In the genomic region with DNA sequence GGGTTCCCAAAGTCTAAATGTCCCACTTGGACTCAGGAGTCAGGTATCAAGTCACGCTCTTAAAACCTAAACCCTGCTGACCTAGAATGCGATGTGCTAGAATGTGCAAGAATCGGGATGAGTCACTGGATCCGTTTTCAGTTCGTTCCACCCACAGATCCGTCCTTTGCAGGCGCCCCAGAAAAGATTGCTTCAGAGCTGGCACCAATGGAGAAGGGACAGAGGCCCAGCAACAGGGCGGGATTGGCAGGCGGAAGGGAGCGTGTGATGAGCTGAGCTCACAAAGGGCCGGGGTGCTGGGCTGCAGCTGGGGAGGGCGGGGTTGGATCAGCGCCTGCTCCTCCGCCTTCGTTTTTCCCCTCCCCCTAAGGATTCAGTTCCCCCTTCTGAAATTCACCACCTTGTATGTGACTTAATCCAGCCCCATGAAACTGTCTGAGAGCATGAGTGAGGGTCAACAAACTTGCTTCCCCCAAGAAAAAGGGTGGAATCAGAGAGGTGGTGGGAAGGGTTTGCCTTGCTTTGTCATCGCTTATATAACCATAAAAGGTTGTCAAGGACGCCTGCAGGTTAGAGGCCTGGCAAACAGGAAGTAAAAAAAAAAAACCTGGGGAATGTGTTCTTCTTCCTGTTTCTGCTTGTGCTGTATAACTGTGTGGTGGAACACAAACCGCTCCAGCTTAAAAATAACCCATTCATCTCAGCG, we compare ENCODE assay signal across 8 cellular contexts. TPM values are rescaled to one million over a fixed set of nuclear protein-coding genes. Genes with fewer than 3 reads are reported as not detected.
A peak's percentile ranks its signal among the peaks of the same experiment; 100 is the strongest.
DNase-seq lines count a peak whose midpoint lies in the region; ATAC-seq, FAIRE-seq and TF ChIP-seq lines count a peak whose summit lies in the region.

No MANE protein-coding gene starts in this region.

- H3K27ac ChIP-seq in osteoblast (ENCODE audit: low read depth, low read length) = peak overlapping the region; percentile 100
- peak overlapping the region; percentile 97 to 100 for H3K27ac ChIP-seq in tibial artery

- H3K9me3 ChIP-seq in osteoblast (ENCODE audit: low read depth, low read length) (no peaks in the 10 kb centered on the region), tibial artery (peaks cover 0 to 5% (median 0%) of the 10 kb centered on the region in 3 donors)

- peaks cover 25% of the 10 kb centered on the region for H3K27me3 Mint-ChIP-seq in Calu3 (ENCODE audit: unreplicated experiment)
- no peaks in the 10 kb centered on the region for H3K27me3 Mint-ChIP-seq in activated T-helper 1 cell treated with anti-CD3 and anti-CD28 coated beads, Interleukin-12 subunit alpha, Interleukin-12 subunit beta, Interleukin-2, Interleukin-4 antibody, amounts not matched to agents 30 ng/mL and 10 ng/mL and 1 ng/mL, durations not matched to agents 14 hours and 24 hours and 36 hours (ENCODE audit: insufficient read depth)

- H2AFZ ChIP-seq in osteoblast (ENCODE audit: low read length) = peak overlapping the region; percentile 76

- TF ChIP-seq CTCF in Calu3 (IDR thresholded peaks at IDR 0.05; ENCODE audit: unreplicated experiment) (no peak), osteoblast (IDR thresholded peaks at IDR 0.05; ENCODE audit: extremely low read depth, low read depth, low read length) (no peak), tibial artery (IDR thresholded peaks at IDR 0.05) (no peak)

- H3K27me3 ChIP-seq in osteoblast (ENCODE audit: insufficient read depth, low read length) = peaks cover 12% of the 10 kb centered on the region
- no peaks in the 10 kb centered on the region for H3K27me3 ChIP-seq in tibial artery

- H3K36me3 ChIP-seq in osteoblast (ENCODE audit: insufficient read depth, low read length) = peaks cover 10% of the 10 kb centered on the region
- peaks cover 15 to 20% (median 17%) of the 10 kb centered on the region in 3 donors for H3K36me3 ChIP-seq in tibial artery

- peaks cover 19% of the 10 kb centered on the region for H4K20me1 ChIP-seq in osteoblast (ENCODE audit: insufficient read depth, low read length)

- ATAC-seq in GM21737 (IDR thresholded peaks at IDR 0.05; ENCODE audit: unreplicated experiment) = peak; percentile 49

- H3K27ac Mint-ChIP-seq in Calu3 (ENCODE audit: unreplicated experiment) = peak overlapping the region; percentile 100
- peak overlapping the region; percentile 100 for H3K27ac Mint-ChIP-seq in activated T-helper 1 cell treated with anti-CD3 and anti-CD28 coated beads, Interleukin-12 subunit alpha, Interleukin-12 subunit beta, Interleukin-2, Interleukin-4 antibody, amounts not matched to agents 30 ng/mL and 10 ng/mL and 1 ng/mL, durations not matched to agents 14 hours and 24 hours and 36 hours

- H3K4me3 ChIP-seq in osteoblast (ENCODE audit: insufficient read depth, low read length) (peak overlapping the region; percentile 99), tibial artery (peak overlapping the region; percentile 47 to 83)

- H3K4me2 ChIP-seq in osteoblast (ENCODE audit: insufficient read depth, low read length) = peak overlapping the region; percentile 91

- peak overlapping the region; percentile 98 for H3K4me3 Mint-ChIP-seq in Calu3 (ENCODE audit: low read depth, unreplicated experiment)
- H3K4me3 Mint-ChIP-seq in activated T-helper 1 cell treated with anti-CD3 and anti-CD28 coated beads, Interleukin-12 subunit alpha, Interleukin-12 subunit beta, Interleukin-2, Interleukin-4 antibody, amounts not matched to agents 30 ng/mL and 10 ng/mL and 1 ng/mL, durations not matched to agents 14 hours and 24 hours and 36 hours = peak overlapping the region; percentile 97

- no TSS peak for BruUV-seq in Calu3 (replicated peaks; lab: Mats Ljungman, UMichigan)

- CTCF ChIA-PET in Calu3 (lab: Charles Lee) = interaction anchor here (0.6 to 5.9 kb wide), 4 partner anchors 8 to 22 kb away, joined by 3 to 62 read pairs (median 24); no protein-coding TSS in a partner anchor

- H3K79me2 ChIP-seq in osteoblast (ENCODE audit: insufficient read depth, low read length) = peaks cover 31% of the 10 kb centered on the region

- peaks cover 52% of the 10 kb centered on the region for H3K4me1 ChIP-seq in osteoblast (ENCODE audit: insufficient read depth, low read length)
- peaks cover 0 to 54% (median 34%) of the 10 kb centered on the region in 4 donors for H3K4me1 ChIP-seq in tibial artery

- peaks cover 74% of the 10 kb centered on the region for H3K4me1 Mint-ChIP-seq in Calu3 (ENCODE audit: low read depth, unreplicated experiment)
- H3K4me1 Mint-ChIP-seq in activated T-helper 1 cell treated with anti-CD3 and anti-CD28 coated beads, Interleukin-12 subunit alpha, Interleukin-12 subunit beta, Interleukin-2, Interleukin-4 antibody, amounts not matched to agents 30 ng/mL and 10 ng/mL and 1 ng/mL, durations not matched to agents 14 hours and 24 hours and 36 hours (ENCODE audit: low read depth) = peaks cover 84% of the 10 kb centered on the region

- H3K9me3 Mint-ChIP-seq in Calu3 (ENCODE audit: low read depth, unreplicated experiment) = no peaks in the 10 kb centered on the region
- H3K9me3 Mint-ChIP-seq in activated T-helper 1 cell treated with anti-CD3 and anti-CD28 coated beads, Interleukin-12 subunit alpha, Interleukin-12 subunit beta, Interleukin-2, Interleukin-4 antibody, amounts not matched to agents 30 ng/mL and 10 ng/mL and 1 ng/mL, durations not matched to agents 14 hours and 24 hours and 36 hours = no peaks in the 10 kb centered on the region

- intact Hi-C loops in Calu3 (cut with micrococcal nuclease; ENCODE audit: unreplicated experiment) = loop anchor here (1.0 kb wide), 1 partner anchor 10 kb away; no protein-coding TSS in a partner anchor
- intact Hi-C loops in activated T-helper 1 cell treated with anti-CD3 and anti-CD28 coated beads, Interleukin-12 subunit alpha, Interleukin-12 subunit beta, Interleukin-2, Interleukin-4 antibody, amounts not matched to agents 30 ng/mL and 10 ng/mL and 1 ng/mL, durations not matched to agents 14 hours and 24 hours and 36 hours (cut with micrococcal nuclease) = loop anchor here (1.0 to 10.0 kb wide), 4 partner anchors 10 to 1202 kb away; partner anchors contain the start of genes ATP6V0A2 and DHX37
- intact Hi-C loops in tibial artery (cut with DNase I; ENCODE audit: low total_unique reads) = no loop called here

- DNase-seq in Calu3 = peak; percentile 97
- peak; percentile 100 for DNase-seq in LoVo (ENCODE audit: low spot score)
- peak; percentile 92 for DNase-seq in activated T-helper 1 cell treated with anti-CD3 and anti-CD28 coated beads, Interleukin-12 subunit alpha, Interleukin-12 subunit beta, Interleukin-2, Interleukin-4 antibody, amounts not matched to agents 30 ng/mL and 10 ng/mL and 1 ng/mL, durations not matched to agents 14 hours and 24 hours and 36 hours (ENCODE audit: low spot score)
- peak; percentile 60 to 67 for DNase-seq in frontal cortex (ENCODE audit: low spot score in 2 of 2)
- peak; percentile 78 for DNase-seq in osteoblast (ENCODE audit: insufficient read length, low spot score, missing footprints)
- peak; percentile 98 to 100 for DNase-seq in tibial artery
- no peak for DNase-seq in NOMO-1 treated with DMSO at 0.1 percent for 48 hours (lab: John Stamatoyannopoulos, UW; ENCODE audit: unreplicated experiment)

- FAIRE-seq in frontal cortex (lab: Jason Lieb, UNC) = no peak

- H3K36me3 Mint-ChIP-seq in Calu3 (ENCODE audit: insufficient read depth, unreplicated experiment) = peaks cover 98% of the 10 kb centered on the region
- peaks cover 21% of the 10 kb centered on the region for H3K36me3 Mint-ChIP-seq in activated T-helper 1 cell treated with anti-CD3 and anti-CD28 coated beads, Interleukin-12 subunit alpha, Interleukin-12 subunit beta, Interleukin-2, Interleukin-4 antibody, amounts not matched to agents 30 ng/mL and 10 ng/mL and 1 ng/mL, durations not matched to agents 14 hours and 24 hours and 36 hours (ENCODE audit: low read depth)

RNA-seq across cellular contexts. Expression of gene UBC, which starts 2.8 kb away (rescaled TPM):
- total RNA-seq in Calu3 (2022) (1,247 and 1,434 TPM in 2 replicates), frontal cortex (1,522 TPM), osteoblast (1,904 and 1,975 TPM in 2 replicates)
- total RNA-seq in activated T-helper 1 cell treated with anti-CD3 and anti-CD28 coated beads, Interleukin-12 subunit alpha, Interleukin-12 subunit beta, Interleukin-2, Interleukin-4 antibody, amounts not matched to agents 30 ng/mL and 10 ng/mL and 1 ng/mL, durations not matched to agents 14 hours and 24 hours and 36 hours = 883 and 899 TPM in 2 replicates

RNA-seq across cellular contexts. Expression of gene SCARB1, which starts 53.6 kb away (rescaled TPM):
- total RNA-seq in Calu3 (2022) (51.6 and 57.5 TPM in 2 replicates), frontal cortex (8.6 TPM), osteoblast (9.4 and 10.9 TPM in 2 replicates)
- 17.9 and 18.5 TPM in 2 replicates for total RNA-seq in activated T-helper 1 cell treated with anti-CD3 and anti-CD28 coated beads, Interleukin-12 subunit alpha, Interleukin-12 subunit beta, Interleukin-2, Interleukin-4 antibody, amounts not matched to agents 30 ng/mL and 10 ng/mL and 1 ng/mL, durations not matched to agents 14 hours and 24 hours and 36 hours
